1 cellular context compared by ENCODE assay signal in genomic region chrX:98523026-98523425, GRCh38.
TF ChIP-seq lines count a peak whose summit lies in the region.

No MANE protein-coding gene starts in this region.

TF ChIP-seq in GM23338, 12 proteins besides CTCF, POLR2A, EP300 and RAD21 (continued from another document):
- TF ChIP-seq, protein P1, sequence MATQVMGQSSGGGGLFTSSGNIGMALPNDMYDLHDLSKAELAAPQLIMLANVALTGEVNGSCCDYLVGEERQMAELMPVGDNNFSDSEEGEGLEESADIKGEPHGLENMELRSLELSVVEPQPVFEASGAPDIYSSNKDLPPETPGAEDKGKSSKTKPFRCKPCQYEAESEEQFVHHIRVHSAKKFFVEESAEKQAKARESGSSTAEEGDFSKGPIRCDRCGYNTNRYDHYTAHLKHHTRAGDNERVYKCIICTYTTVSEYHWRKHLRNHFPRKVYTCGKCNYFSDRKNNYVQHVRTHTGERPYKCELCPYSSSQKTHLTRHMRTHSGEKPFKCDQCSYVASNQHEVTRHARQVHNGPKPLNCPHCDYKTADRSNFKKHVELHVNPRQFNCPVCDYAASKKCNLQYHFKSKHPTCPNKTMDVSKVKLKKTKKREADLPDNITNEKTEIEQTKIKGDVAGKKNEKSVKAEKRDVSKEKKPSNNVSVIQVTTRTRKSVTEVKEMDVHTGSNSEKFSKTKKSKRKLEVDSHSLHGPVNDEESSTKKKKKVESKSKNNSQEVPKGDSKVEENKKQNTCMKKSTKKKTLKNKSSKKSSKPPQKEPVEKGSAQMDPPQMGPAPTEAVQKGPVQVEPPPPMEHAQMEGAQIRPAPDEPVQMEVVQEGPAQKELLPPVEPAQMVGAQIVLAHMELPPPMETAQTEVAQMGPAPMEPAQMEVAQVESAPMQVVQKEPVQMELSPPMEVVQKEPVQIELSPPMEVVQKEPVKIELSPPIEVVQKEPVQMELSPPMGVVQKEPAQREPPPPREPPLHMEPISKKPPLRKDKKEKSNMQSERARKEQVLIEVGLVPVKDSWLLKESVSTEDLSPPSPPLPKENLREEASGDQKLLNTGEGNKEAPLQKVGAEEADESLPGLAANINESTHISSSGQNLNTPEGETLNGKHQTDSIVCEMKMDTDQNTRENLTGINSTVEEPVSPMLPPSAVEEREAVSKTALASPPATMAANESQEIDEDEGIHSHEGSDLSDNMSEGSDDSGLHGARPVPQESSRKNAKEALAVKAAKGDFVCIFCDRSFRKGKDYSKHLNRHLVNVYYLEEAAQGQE (IDR thresholded peaks at IDR 0.05; ENCODE audit: unreplicated experiment), result no peak
- TF ChIP-seq NANOG (IDR thresholded peaks at IDR 0.05; ENCODE audit: borderline replicate concordance) (no peak), CREB1 (CRISPR knock-in tag; IDR thresholded peaks at IDR 0.05; ENCODE audit: low read depth) (no peak)
